Comparison of ENCODE assay signal across 1 cellular context in the genomic region with DNA sequence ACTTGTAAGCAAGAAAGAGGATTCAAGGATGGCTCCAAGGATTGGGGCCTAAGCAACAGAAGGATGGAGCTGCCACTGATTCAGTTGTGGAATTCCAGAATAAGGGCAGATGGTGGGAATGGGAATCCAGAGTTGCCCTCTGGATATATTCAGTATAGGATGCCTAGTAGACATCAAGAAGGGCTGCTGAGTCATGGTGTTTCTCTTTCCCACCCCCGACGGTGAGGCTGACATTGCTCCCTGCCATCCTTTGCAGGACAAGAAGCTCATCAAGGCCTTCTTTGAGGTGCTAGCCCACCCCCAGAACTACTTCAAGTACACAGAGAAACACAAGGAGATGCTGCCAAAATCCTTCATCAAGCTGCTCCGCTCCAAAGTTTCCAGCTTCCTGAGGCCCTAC.
TF ChIP-seq lines count a peak whose summit lies in the region.

No MANE protein-coding gene starts in this region.

TF ChIP-seq in IMR-90, 13 proteins besides CTCF, POLR2A, EP300 and RAD21 (continued from another document):
- peak; percentile 85 for TF ChIP-seq NFE2L2 (IDR thresholded peaks at IDR 0.05; ENCODE audit: low read depth, low read length)
- TF ChIP-seq, protein P1, sequence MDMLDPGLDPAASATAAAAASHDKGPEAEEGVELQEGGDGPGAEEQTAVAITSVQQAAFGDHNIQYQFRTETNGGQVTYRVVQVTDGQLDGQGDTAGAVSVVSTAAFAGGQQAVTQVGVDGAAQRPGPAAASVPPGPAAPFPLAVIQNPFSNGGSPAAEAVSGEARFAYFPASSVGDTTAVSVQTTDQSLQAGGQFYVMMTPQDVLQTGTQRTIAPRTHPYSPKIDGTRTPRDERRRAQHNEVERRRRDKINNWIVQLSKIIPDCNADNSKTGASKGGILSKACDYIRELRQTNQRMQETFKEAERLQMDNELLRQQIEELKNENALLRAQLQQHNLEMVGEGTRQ (IDR thresholded peaks at IDR 0.05; ENCODE audit: low read depth, low read length), result no peak
- no peak for TF ChIP-seq BHLHE40 (IDR thresholded peaks at IDR 0.05; ENCODE audit: low read depth, low read length)
- TF ChIP-seq RCOR1 (IDR thresholded peaks at IDR 0.05; ENCODE audit: insufficient replicate concordance, low read length), result no peak
- TF ChIP-seq CEBPB (IDR thresholded peaks at IDR 0.05; ENCODE audit: low read depth, low read length), result no peak
TF ChIP-seq in IMR-90: peak in this region for 2.
